ENCODE assay signal across 27 cellular contexts in genomic region chr7:118734541-118734940, GRCh38.
"Had no signal": no experiment of that assay in that cellular context is flagged by ENCODE, and none has a peak within 500 bp of the region (broad histone marks: within the 10 kb centered on the region; RNA-seq: fewer than 3 reads in every experiment).

No MANE protein-coding gene starts in this region.

- H3K4me1 ChIP-seq: gastroesophageal sphincter, heart right ventricle, left lung, neural progenitor cell, prostate gland, right atrium auricular region, suprapubic skin, transverse colon, upper lobe of right lung, uterus had no signal

- H2AFZ ChIP-seq: neural progenitor cell had no signal

- H3K27ac ChIP-seq: dorsolateral prefrontal cortex, gastroesophageal sphincter, heart right ventricle, left lung, neural progenitor cell, prostate gland, right atrium auricular region, suprapubic skin, transverse colon, upper lobe of right lung, uterus had no signal

- H3K4me3 Mint-ChIP-seq: immature natural killer cell; naive thymus-derived CD4-positive, alpha-beta T cell; nephron; neural progenitor cell; stimulated activated naive CD8-positive, alpha-beta T cell treated with anti-CD3 and anti-CD28 coated beads, Interleukin-15, amount 100 ng/mL, for 72 hours had no signal

- H3K9me3 Mint-ChIP-seq: nephron, neural progenitor cell had no signal

- ATAC-seq: gastroesophageal sphincter; heart right ventricle; left lung; naive thymus-derived CD4-positive, alpha-beta T cell; sciatic nerve; stimulated activated naive CD8-positive, alpha-beta T cell treated with anti-CD3 and anti-CD28 coated beads, Interleukin-15, amount 100 ng/mL, for 72 hours; upper lobe of right lung had no signal

- H3K36me3 ChIP-seq: gastroesophageal sphincter, heart right ventricle, left lung, neural progenitor cell, prostate gland, right atrium auricular region, suprapubic skin, transverse colon, upper lobe of right lung, uterus had no signal

- H3K27ac Mint-ChIP-seq: immature natural killer cell; naive thymus-derived CD4-positive, alpha-beta T cell; nephron; neural progenitor cell; stimulated activated naive CD8-positive, alpha-beta T cell treated with anti-CD3 and anti-CD28 coated beads, Interleukin-15, amount 100 ng/mL, for 72 hours had no signal

- H3K4me2 ChIP-seq: neural progenitor cell, smooth muscle cell had no signal

- H3K36me3 Mint-ChIP-seq: immature natural killer cell; naive thymus-derived CD4-positive, alpha-beta T cell; neural progenitor cell had no signal

- H3K27me3 ChIP-seq: dorsolateral prefrontal cortex, gastroesophageal sphincter, heart right ventricle, left lung, neural progenitor cell, right atrium auricular region, suprapubic skin, transverse colon, upper lobe of right lung, uterus had no signal

- H3K9me3 ChIP-seq: gastroesophageal sphincter, prostate gland, right atrium auricular region, transverse colon, upper lobe of right lung, uterus had no signal

- H3K27me3 Mint-ChIP-seq: naive thymus-derived CD4-positive, alpha-beta T cell; stimulated activated naive CD8-positive, alpha-beta T cell treated with anti-CD3 and anti-CD28 coated beads, Interleukin-15, amount 100 ng/mL, for 72 hours had no signal

- H3K4me3 ChIP-seq: dorsolateral prefrontal cortex, gastroesophageal sphincter, heart right ventricle, left lung, neural progenitor cell, prostate gland, right atrium auricular region, smooth muscle cell, suprapubic skin, transverse colon, upper lobe of right lung, uterus had no signal

- DNase-seq: dorsolateral prefrontal cortex; effector CD4-positive, alpha-beta T cell; foreskin fibroblast; heart right ventricle; hippocampal formation; immature natural killer cell; left lung; mesendoderm; midbrain; naive thymus-derived CD4-positive, alpha-beta T cell; stimulated activated CD4-positive, alpha-beta T cell treated with anti-CD3 and anti-CD28 coated beads, Interleukin-12 subunit alpha, Interleukin-12 subunit beta, amount 100 ng/mL, for 4 hours; stimulated activated CD4-positive, alpha-beta T cell treated with anti-CD3 and anti-CD28 coated beads, Interleukin-1b, Interleukin-23, amount 100 ng/mL, for 48 hours; stimulated activated CD4-positive, alpha-beta T cell treated with anti-CD3 and anti-CD28 coated beads, Interleukin-4, amount 100 ng/mL, for 1 hour; stimulated activated CD8-positive, alpha-beta memory T cell treated with anti-CD3 and anti-CD28 coated beads, Interleukin-4, amount 100 ng/mL, for 48 hours; stimulated activated naive CD4-positive, alpha-beta T cell; stimulated activated naive CD8-positive, alpha-beta T cell treated with anti-CD3 and anti-CD28 coated beads, Interleukin-15, amount 100 ng/mL, for 72 hours; transverse colon; upper lobe of right lung; uterus had no signal

- H3K4me1 Mint-ChIP-seq: immature natural killer cell; naive thymus-derived CD4-positive, alpha-beta T cell; nephron; neural progenitor cell; stimulated activated naive CD8-positive, alpha-beta T cell treated with anti-CD3 and anti-CD28 coated beads, Interleukin-15, amount 100 ng/mL, for 72 hours had no signal

- H3K9ac ChIP-seq: neural progenitor cell had no signal
